ENCODE assay signal across 8 cellular contexts in genomic region chr19:11375143-11375948, GRCh38. TPM values are rescaled to one million over a fixed set of nuclear protein-coding genes. Genes with fewer than 3 reads are reported as not detected.
A peak's percentile ranks its signal among the peaks of the same experiment; 100 is the strongest.
DNase-seq lines count a peak whose midpoint lies in the region; ATAC-seq and TF ChIP-seq lines count a peak whose summit lies in the region.

No MANE protein-coding gene starts in this region.

- H3K4me1 ChIP-seq in adrenal gland (replicated peaks in 1 of 2): peaks cover 38 to 55% of the 10 kb centered on the region in 2 donors
- H3K4me1 ChIP-seq in iPS-18a (ENCODE audit: control insufficient read depth, low read depth, low read length): peaks cover 7% of the 10 kb centered on the region

- no peak overlapping the region for H3K4me3 Mint-ChIP-seq in T-cell

- no peaks in the 10 kb centered on the region for H3K27me3 Mint-ChIP-seq in T-cell

- TF ChIP-seq POLR2A in adrenal gland (IDR thresholded peaks at IDR 0.05): peak; percentile 58 to 88

- no peak for TF ChIP-seq CTCF in adrenal gland (IDR thresholded peaks at IDR 0.05)

- H3K9me3 Mint-ChIP-seq in T-cell: no peaks in the 10 kb centered on the region

- H3K27ac ChIP-seq in adrenal gland (peak overlapping the region; percentile 84 to 97 (median 88)), iPS-18a (ENCODE audit: low read length) (no peak overlapping the region)

- no peaks in the 10 kb centered on the region for H3K36me3 ChIP-seq in adrenal gland (replicated peaks in 1 of 2)
- no peaks in the 10 kb centered on the region for H3K36me3 ChIP-seq in iPS-18a (ENCODE audit: control insufficient read depth, low read depth, low read length)

- H3K9ac ChIP-seq in iPS-18a (ENCODE audit: low read length): peak overlapping the region; percentile 45

- H3K4me3 ChIP-seq in adrenal gland (peak overlapping the region; percentile 25 to 74 (median 51)), iPS-18a (ENCODE audit: low read length) (peak overlapping the region; percentile 95)

- DNase-seq in COR-L47 (lab: John Stamatoyannopoulos, UW) (peak; percentile 18), HUDEP-2 (lab: John Stamatoyannopoulos, UW; ENCODE audit: unreplicated experiment in 76 of 76) (peak in 49 of 76 experiments; percentile 14 to 92 (median 45)), T-cell (peak; percentile 58 to 87 (median 78)), adrenal gland (peak; percentile 65 to 82 (median 70))
- peak; percentile 42 for DNase-seq in stimulated activated CD4-positive, alpha-beta T cell treated with anti-CD3 and anti-CD28 coated beads, Interleukin-2, amount 100 ng/mL, for 4 hours (ENCODE audit: low read depth)

- intact Hi-C loops in adrenal gland (cut with DNase I): no loop called here

- H3K9me3 ChIP-seq in adrenal gland (replicated peaks in 1 of 3): no peaks in the 10 kb centered on the region
- H3K9me3 ChIP-seq in iPS-18a (ENCODE audit: control insufficient read depth, low read depth, low read length): no peaks in the 10 kb centered on the region

- H3K27ac Mint-ChIP-seq in T-cell: no peak overlapping the region

- 4 to 5% (median 5%) methylated on average over 23 to 27 of the region's 27 CpGs for WGBS in adrenal gland, 4 donors

- CTCF ChIA-PET in T-cell (lab: Charles Lee): interaction anchor here (0.5 to 2.9 kb wide), 11 partner anchors 8 to 1751 kb away, joined by 3 to 24 read pairs (median 7); partner anchors contain the start of genes CCDC159 (in 1 of the 2), EPOR (in 1 of the 2), ODAD3 (in 1 of the 2) and PRKCSH (in 1 of the 2)

- H3K27me3 ChIP-seq in adrenal gland: no peaks in the 10 kb centered on the region
- no peaks in the 10 kb centered on the region for H3K27me3 ChIP-seq in iPS-18a (ENCODE audit: control insufficient read depth, insufficient read depth, low read length)

- peaks cover 13% of the 10 kb centered on the region for H3K36me3 Mint-ChIP-seq in T-cell

- peak; percentile 58 to 60 (median 58) for ATAC-seq in T-cell (replicated peaks in 1 of 4)
- no peak for ATAC-seq in GM19452 (IDR thresholded peaks at IDR 0.05; ENCODE audit: unreplicated experiment)
- ATAC-seq in GM21619 (IDR thresholded peaks at IDR 0.05; ENCODE audit: unreplicated experiment): no peak

- POLR2A ChIA-PET in T-cell (lab: Charles Lee): interaction anchor here (0.6 to 1.9 kb wide), 9 partner anchors 27 to 1291 kb away, joined by 3 to 5 read pairs (median 3); partner anchors contain the start of genes CCDC159 (in 2 of the 2), TMEM205 (in 2 of the 2), MAN2B1 (in 1 of the 2) and ODAD3 (in 1 of the 2)

- H3K4me1 Mint-ChIP-seq in T-cell: peaks cover 28 to 38% (median 32%) of the 10 kb centered on the region in 3 donors

RNA-seq across cellular contexts. Expression of gene SWSAP1, which starts 0.9 kb away (rescaled TPM):
- total RNA-seq in T-cell (1 to 10 TPM; 1.6 to 5.5 (median 4.3) TPM), adrenal gland (1 to 10 TPM; 2.6 to 5.5 (median 3.8) TPM)
- 1 to 10 TPM; 2.1 to 8.4 (median 6.0) TPM for polyA plus RNA-seq in adrenal gland

RNA-seq across cellular contexts. Expression of gene EPOR, which starts 8.8 kb away (rescaled TPM):
- 10 to 100 TPM in 1 of 5 donors, 1 to 10 TPM in 4; 5.9 to 11.0 (median 6.7) TPM for total RNA-seq in T-cell
- 10 to 100 TPM; 15.7 to 37.9 (median 23.5) TPM for total RNA-seq in adrenal gland
- 10 to 100 TPM in 2 of 3 donors, 1 to 10 TPM in 1; 6.8 to 74.0 (median 49.3) TPM for polyA plus RNA-seq in adrenal gland

RNA-seq across cellular contexts. Expression of gene PLPPR2, which starts 20.1 kb away (rescaled TPM):
- total RNA-seq in T-cell (10 to 100 TPM in 3 of 5 donors, 1 to 10 TPM in 2; 8.6 to 16.2 (median 10.7) TPM), adrenal gland (10 to 100 TPM; 31.3 to 46.8 (median 43.0) TPM)
- 10 to 100 TPM; 12.1 to 57.0 (median 39.9) TPM for polyA plus RNA-seq in adrenal gland

RNA-seq across cellular contexts. Expression of gene CCDC159, which starts 29.0 kb away (rescaled TPM):
- total RNA-seq in T-cell (10 to 100 TPM; 59.7 to 81.8 (median 69.6) TPM), adrenal gland (10 to 100 TPM; 24.1 to 83.7 (median 58.8) TPM)
- 100 to 1,000 TPM in 2 of 3 donors, 10 to 100 TPM in 1; 33.8 to 479 (median 238) TPM for polyA plus RNA-seq in adrenal gland

RNA-seq across cellular contexts. Expression of gene TMEM205, which starts 29.3 kb away (rescaled TPM):
- total RNA-seq in T-cell (10 to 100 TPM; 15.6 to 32.9 (median 27.0) TPM), adrenal gland (1,000 to 10,000 TPM in 1 of 8 donors, 100 to 1,000 TPM in 7; 191 to 1,314 (median 380) TPM)
- 100 to 1,000 TPM; 135 to 306 (median 207) TPM for polyA plus RNA-seq in adrenal gland

Comparison
In these comparisons a context has a peak if more than half of its experiments do, and no peak if none do; other contexts are left out.
1. DNase-seq: peak in every context shown above with its lines; median percentile 78 in T-cell; 70 in adrenal gland; 45 in HUDEP-2; 42 in stimulated activated CD4-positive, alpha-beta T cell treated with anti-CD3 and anti-CD28 coated beads, Interleukin-2, amount 100 ng/mL, for 4 hours; 18 in COR-L47.
2. ATAC-seq: peak in T-cell (4 of 4); none in GM19452 (single experiment) and GM21619 (single experiment).